Comparison of ENCODE assay signal across 1 cellular context in the genomic region with DNA sequence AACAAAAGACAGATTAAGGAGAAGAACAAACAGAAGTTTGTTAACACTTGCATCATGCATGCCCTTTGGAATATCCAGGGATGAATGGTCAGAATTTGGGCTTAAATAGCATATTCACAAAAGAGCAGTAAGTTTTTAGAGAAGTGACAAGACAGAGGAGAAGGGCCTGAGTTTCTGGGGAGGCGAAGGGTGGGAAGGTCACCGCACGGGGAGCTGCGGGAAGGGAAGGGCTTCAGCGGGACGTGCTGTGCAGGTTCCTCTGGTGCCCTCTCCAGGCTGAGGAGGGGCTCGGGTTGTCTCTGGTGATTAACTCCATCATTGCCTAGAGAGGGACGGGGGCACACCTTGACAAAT.
TF ChIP-seq lines count a peak whose summit lies in the region.

No MANE protein-coding gene starts in this region.

TF ChIP-seq in HEK293, 187 proteins besides CTCF, POLR2A, EP300 and RAD21:
- TF ChIP-seq ZBTB8A (tag by site-specific recombination; IDR thresholded peaks at IDR 0.05): 0 out of 2 replicates have a peak, but pooled peaks have one; percentile 24
- TF ChIP-seq KLF1 (tag by site-specific recombination; IDR thresholded peaks at IDR 0.05): 0 out of 2 replicates have a peak, but pooled peaks have one; percentile 2
- TF ChIP-seq PRDM1 (tag by site-specific recombination; IDR thresholded peaks at IDR 0.05): no peak
- TF ChIP-seq ZNF629 (tag by site-specific recombination; IDR thresholded peaks at IDR 0.05): no peak
- TF ChIP-seq ZNF121 (tag by site-specific recombination; IDR thresholded peaks at IDR 0.05): no peak
- TF ChIP-seq ZNF677 (tag by site-specific recombination; IDR thresholded peaks at IDR 0.05): no peak
